Comparison of ENCODE assay signal across 1 cellular context in the genomic region with DNA sequence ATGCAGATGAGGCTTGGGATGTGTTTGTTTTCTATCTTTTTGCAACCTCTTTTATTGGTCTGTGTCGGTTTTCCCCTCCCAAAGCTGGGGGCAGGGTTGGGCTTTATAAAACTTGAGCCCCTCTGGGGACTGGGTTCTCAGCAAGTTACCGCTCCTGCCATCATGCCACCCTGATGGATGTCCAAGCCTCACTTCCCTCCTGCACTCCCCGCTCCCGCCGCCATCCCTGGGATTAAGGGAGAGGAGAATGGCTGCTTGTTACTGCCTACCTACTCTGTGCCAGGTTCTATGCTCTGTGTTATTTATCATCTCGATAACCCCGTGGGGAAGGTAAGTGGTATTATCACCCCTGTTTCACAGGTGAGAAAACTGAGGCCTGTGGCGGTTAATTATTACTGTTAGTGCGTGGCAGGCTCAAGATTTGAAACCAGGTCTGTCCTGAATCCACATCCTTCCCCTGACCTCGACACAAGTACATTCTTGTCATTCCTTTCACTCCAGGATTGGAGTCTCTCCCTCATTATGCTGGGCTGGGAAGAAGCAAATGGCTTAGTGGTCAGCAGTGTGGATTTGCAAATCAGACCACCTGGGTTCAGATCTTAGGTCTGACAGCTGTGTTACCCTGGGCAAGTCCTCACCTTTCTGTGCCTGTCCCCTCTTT.
TF ChIP-seq lines count a peak whose summit lies in the region.

No MANE protein-coding gene starts in this region.

TF ChIP-seq in GM23338, 12 proteins besides CTCF, POLR2A, EP300 and RAD21 (continued from another document):
- TF ChIP-seq JUNB (IDR thresholded peaks at IDR 0.05; ENCODE audit: unreplicated experiment) = no peak
- no peak for TF ChIP-seq ZNF331 (CRISPR knock-in tag; IDR thresholded peaks at IDR 0.05; ENCODE audit: low read depth)
- TF ChIP-seq, protein P1, sequence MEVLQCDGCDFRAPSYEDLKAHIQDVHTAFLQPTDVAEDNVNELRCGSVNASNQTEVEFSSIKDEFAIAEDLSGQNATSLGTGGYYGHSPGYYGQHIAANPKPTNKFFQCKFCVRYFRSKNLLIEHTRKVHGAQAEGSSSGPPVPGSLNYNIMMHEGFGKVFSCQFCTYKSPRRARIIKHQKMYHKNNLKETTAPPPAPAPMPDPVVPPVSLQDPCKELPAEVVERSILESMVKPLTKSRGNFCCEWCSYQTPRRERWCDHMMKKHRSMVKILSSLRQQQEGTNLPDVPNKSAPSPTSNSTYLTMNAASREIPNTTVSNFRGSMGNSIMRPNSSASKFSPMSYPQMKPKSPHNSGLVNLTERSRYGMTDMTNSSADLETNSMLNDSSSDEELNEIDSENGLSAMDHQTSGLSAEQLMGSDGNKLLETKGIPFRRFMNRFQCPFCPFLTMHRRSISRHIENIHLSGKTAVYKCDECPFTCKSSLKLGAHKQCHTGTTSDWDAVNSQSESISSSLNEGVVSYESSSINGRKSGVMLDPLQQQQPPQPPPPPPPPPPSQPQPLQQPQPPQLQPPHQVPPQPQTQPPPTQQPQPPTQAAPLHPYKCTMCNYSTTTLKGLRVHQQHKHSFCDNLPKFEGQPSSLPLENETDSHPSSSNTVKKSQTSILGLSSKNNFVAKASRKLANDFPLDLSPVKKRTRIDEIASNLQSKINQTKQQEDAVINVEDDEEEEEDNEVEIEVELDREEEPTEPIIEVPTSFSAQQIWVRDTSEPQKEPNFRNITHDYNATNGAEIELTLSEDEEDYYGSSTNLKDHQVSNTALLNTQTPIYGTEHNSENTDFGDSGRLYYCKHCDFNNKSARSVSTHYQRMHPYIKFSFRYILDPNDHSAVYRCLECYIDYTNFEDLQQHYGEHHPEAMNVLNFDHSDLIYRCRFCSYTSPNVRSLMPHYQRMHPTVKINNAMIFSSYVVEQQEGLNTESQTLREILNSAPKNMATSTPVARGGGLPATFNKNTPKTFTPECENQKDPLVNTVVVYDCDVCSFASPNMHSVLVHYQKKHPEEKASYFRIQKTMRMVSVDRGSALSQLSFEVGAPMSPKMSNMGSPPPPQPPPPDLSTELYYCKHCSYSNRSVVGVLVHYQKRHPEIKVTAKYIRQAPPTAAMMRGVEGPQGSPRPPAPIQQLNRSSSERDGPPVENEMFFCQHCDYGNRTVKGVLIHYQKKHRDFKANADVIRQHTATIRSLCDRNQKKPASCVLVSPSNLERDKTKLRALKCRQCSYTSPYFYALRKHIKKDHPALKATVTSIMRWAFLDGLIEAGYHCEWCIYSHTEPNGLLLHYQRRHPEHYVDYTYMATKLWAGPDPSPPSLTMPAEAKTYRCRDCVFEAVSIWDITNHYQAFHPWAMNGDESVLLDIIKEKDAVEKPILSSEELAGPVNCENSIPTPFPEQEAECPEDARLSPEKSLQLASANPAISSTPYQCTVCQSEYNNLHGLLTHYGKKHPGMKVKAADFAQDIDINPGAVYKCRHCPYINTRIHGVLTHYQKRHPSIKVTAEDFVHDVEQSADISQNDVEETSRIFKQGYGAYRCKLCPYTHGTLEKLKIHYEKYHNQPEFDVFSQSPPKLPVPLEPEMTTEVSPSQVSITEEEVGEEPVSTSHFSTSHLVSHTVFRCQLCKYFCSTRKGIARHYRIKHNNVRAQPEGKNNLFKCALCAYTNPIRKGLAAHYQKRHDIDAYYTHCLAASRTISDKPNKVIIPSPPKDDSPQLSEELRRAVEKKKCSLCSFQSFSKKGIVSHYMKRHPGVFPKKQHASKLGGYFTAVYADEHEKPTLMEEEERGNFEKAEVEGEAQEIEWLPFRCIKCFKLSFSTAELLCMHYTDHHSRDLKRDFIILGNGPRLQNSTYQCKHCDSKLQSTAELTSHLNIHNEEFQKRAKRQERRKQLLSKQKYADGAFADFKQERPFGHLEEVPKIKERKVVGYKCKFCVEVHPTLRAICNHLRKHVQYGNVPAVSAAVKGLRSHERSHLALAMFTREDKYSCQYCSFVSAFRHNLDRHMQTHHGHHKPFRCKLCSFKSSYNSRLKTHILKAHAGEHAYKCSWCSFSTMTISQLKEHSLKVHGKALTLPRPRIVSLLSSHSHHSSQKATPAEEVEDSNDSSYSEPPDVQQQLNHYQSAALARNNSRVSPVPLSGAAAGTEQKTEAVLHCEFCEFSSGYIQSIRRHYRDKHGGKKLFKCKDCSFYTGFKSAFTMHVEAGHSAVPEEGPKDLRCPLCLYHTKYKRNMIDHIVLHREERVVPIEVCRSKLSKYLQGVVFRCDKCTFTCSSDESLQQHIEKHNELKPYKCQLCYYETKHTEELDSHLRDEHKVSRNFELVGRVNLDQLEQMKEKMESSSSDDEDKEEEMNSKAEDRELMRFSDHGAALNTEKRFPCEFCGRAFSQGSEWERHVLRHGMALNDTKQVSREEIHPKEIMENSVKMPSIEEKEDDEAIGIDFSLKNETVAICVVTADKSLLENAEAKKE (CRISPR knock-in tag; IDR thresholded peaks at IDR 0.05) = no peak
- no peak for TF ChIP-seq EZH2phosphoT487 (IDR thresholded peaks at IDR 0.05; ENCODE audit: unreplicated experiment)
